Comparison of ENCODE assay signal across 2 cellular contexts in the genomic region with DNA sequence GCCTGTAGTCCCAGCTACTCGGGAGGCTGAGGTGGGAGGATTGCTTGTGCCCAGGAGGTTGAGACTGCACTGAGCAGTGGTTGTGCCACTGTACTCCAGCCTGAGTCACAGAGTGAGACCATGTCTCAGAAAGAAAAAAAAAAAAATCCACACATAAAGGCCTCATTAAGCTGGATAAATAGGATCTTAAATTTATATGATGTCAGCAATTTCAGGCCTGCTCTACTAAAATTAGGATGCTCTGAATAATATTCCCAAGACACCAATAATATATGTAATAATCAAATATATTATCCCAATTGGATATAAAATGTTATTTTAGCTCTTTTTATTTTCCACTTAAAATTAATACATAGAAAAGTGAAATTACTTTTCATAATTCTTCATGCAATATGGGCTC.
TF ChIP-seq lines count a peak whose summit lies in the region.

No MANE protein-coding gene starts in this region.

TF ChIP-seq in A549, 52 proteins besides CTCF, POLR2A, EP300 and RAD21:
- TF ChIP-seq ESRRA (IDR thresholded peaks at IDR 0.05; ENCODE audit: borderline replicate concordance, low read length) = no peak
- TF ChIP-seq HOXA7 (CRISPR knock-in tag; IDR thresholded peaks at IDR 0.05) = no peak
- TF ChIP-seq MAFK (IDR thresholded peaks at IDR 0.05; ENCODE audit: partially characterized antibody) = peak; percentile 83
- TF ChIP-seq, protein P1, sequence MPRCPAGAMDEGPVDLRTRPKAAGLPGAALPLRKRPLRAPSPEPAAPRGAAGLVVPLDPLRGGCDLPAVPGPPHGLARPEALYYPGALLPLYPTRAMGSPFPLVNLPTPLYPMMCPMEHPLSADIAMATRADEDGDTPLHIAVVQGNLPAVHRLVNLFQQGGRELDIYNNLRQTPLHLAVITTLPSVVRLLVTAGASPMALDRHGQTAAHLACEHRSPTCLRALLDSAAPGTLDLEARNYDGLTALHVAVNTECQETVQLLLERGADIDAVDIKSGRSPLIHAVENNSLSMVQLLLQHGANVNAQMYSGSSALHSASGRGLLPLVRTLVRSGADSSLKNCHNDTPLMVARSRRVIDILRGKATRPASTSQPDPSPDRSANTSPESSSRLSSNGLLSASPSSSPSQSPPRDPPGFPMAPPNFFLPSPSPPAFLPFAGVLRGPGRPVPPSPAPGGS (IDR thresholded peaks at IDR 0.05) = no peak
- no peak for TF ChIP-seq HDAC2 (IDR thresholded peaks at IDR 0.05)

TF ChIP-seq in K562, 482 proteins besides CTCF, POLR2A, EP300 and RAD21:
- TF ChIP-seq, protein P2, sequence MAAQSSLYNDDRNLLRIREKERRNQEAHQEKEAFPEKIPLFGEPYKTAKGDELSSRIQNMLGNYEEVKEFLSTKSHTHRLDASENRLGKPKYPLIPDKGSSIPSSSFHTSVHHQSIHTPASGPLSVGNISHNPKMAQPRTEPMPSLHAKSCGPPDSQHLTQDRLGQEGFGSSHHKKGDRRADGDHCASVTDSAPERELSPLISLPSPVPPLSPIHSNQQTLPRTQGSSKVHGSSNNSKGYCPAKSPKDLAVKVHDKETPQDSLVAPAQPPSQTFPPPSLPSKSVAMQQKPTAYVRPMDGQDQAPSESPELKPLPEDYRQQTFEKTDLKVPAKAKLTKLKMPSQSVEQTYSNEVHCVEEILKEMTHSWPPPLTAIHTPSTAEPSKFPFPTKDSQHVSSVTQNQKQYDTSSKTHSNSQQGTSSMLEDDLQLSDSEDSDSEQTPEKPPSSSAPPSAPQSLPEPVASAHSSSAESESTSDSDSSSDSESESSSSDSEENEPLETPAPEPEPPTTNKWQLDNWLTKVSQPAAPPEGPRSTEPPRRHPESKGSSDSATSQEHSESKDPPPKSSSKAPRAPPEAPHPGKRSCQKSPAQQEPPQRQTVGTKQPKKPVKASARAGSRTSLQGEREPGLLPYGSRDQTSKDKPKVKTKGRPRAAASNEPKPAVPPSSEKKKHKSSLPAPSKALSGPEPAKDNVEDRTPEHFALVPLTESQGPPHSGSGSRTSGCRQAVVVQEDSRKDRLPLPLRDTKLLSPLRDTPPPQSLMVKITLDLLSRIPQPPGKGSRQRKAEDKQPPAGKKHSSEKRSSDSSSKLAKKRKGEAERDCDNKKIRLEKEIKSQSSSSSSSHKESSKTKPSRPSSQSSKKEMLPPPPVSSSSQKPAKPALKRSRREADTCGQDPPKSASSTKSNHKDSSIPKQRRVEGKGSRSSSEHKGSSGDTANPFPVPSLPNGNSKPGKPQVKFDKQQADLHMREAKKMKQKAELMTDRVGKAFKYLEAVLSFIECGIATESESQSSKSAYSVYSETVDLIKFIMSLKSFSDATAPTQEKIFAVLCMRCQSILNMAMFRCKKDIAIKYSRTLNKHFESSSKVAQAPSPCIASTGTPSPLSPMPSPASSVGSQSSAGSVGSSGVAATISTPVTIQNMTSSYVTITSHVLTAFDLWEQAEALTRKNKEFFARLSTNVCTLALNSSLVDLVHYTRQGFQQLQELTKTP (IDR thresholded peaks at IDR 0.05; ENCODE audit: low read depth in 1 of 2, partially characterized antibody in 2 of 2) = no peak
- TF ChIP-seq, protein P3, sequence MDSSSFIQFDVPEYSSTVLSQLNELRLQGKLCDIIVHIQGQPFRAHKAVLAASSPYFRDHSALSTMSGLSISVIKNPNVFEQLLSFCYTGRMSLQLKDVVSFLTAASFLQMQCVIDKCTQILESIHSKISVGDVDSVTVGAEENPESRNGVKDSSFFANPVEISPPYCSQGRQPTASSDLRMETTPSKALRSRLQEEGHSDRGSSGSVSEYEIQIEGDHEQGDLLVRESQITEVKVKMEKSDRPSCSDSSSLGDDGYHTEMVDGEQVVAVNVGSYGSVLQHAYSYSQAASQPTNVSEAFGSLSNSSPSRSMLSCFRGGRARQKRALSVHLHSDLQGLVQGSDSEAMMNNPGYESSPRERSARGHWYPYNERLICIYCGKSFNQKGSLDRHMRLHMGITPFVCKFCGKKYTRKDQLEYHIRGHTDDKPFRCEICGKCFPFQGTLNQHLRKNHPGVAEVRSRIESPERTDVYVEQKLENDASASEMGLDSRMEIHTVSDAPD (CRISPR knock-in tag; IDR thresholded peaks at IDR 0.05) = no peak
- TF ChIP-seq MAFF (IDR thresholded peaks at IDR 0.05; ENCODE audit: low read length) (peak; percentile 69), MAFK (IDR thresholded peaks at IDR 0.05; ENCODE audit: low read length) (peak; percentile 75), ZNF174 (CRISPR knock-in tag; IDR thresholded peaks at IDR 0.05) (no peak), C11orf30 (IDR thresholded peaks at IDR 0.05; ENCODE audit: low read depth) (peak; percentile 71; the same call in 1 of the 2 replicates), TCFL5 (CRISPR knock-in tag; conservative IDR thresholded peaks at IDR 0.05) (no peak), ZNF316 (IDR thresholded peaks at IDR 0.05) (peak; percentile 89), NFE2L1 (tag; IDR thresholded peaks at IDR 0.05; ENCODE audit: borderline replicate concordance, low read depth) (no peak), MAFG (tag; conservative IDR thresholded peaks at IDR 0.05) (peak; percentile 69)
- TF ChIP-seq, protein P4, sequence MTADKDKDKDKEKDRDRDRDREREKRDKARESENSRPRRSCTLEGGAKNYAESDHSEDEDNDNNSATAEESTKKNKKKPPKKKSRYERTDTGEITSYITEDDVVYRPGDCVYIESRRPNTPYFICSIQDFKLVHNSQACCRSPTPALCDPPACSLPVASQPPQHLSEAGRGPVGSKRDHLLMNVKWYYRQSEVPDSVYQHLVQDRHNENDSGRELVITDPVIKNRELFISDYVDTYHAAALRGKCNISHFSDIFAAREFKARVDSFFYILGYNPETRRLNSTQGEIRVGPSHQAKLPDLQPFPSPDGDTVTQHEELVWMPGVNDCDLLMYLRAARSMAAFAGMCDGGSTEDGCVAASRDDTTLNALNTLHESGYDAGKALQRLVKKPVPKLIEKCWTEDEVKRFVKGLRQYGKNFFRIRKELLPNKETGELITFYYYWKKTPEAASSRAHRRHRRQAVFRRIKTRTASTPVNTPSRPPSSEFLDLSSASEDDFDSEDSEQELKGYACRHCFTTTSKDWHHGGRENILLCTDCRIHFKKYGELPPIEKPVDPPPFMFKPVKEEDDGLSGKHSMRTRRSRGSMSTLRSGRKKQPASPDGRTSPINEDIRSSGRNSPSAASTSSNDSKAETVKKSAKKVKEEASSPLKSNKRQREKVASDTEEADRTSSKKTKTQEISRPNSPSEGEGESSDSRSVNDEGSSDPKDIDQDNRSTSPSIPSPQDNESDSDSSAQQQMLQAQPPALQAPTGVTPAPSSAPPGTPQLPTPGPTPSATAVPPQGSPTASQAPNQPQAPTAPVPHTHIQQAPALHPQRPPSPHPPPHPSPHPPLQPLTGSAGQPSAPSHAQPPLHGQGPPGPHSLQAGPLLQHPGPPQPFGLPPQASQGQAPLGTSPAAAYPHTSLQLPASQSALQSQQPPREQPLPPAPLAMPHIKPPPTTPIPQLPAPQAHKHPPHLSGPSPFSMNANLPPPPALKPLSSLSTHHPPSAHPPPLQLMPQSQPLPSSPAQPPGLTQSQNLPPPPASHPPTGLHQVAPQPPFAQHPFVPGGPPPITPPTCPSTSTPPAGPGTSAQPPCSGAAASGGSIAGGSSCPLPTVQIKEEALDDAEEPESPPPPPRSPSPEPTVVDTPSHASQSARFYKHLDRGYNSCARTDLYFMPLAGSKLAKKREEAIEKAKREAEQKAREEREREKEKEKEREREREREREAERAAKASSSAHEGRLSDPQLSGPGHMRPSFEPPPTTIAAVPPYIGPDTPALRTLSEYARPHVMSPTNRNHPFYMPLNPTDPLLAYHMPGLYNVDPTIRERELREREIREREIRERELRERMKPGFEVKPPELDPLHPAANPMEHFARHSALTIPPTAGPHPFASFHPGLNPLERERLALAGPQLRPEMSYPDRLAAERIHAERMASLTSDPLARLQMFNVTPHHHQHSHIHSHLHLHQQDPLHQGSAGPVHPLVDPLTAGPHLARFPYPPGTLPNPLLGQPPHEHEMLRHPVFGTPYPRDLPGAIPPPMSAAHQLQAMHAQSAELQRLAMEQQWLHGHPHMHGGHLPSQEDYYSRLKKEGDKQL (CRISPR knock-in tag; IDR thresholded peaks at IDR 0.05; ENCODE audit: borderline replicate concordance) = no peak
- TF ChIP-seq, protein P5, sequence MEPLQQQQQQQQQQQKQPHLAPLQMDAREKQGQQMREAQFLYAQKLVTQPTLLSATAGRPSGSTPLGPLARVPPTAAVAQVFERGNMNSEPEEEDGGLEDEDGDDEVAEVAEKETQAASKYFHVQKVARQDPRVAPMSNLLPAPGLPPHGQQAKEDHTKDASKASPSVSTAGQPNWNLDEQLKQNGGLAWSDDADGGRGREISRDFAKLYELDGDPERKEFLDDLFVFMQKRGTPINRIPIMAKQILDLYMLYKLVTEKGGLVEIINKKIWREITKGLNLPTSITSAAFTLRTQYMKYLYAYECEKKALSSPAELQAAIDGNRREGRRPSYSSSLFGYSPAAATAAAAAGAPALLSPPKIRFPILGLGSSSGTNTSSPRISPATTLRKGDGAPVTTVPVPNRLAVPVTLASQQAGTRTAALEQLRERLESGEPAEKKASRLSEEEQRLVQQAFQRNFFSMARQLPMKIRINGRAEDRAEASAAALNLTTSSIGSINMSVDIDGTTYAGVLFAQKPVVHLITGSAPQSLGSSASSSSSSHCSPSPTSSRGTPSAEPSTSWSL (CRISPR knock-in tag; IDR thresholded peaks at IDR 0.05; ENCODE audit: borderline replicate concordance) = no peak
